In genomic region chr10:56360967-56361841, GRCh38 we compare ENCODE assay signal across 8 cellular contexts. TPM values are rescaled to one million over a fixed set of nuclear protein-coding genes. Genes with fewer than 3 reads are reported as not detected.
DNase-seq lines count a peak whose midpoint lies in the region; ATAC-seq and TF ChIP-seq lines count a peak whose summit lies in the region.

TSS of gene ZWINT (minus strand) at chr10:56361259. CDS start at chr10:56361236, 23 bp downstream.

- intact Hi-C loops in activated T-helper 2 cell treated with anti-CD3 and anti-CD28 coated beads, Interferon-gamma antibody, Interleukin-2, Interleukin-4, amounts not matched to agents 10 μg/mL and 5 μg/mL and 100 μg/mL, durations not matched to agents 14 hours and 24 hours and 36 hours (cut with micrococcal nuclease), result loop anchor here (5.0 kb wide), 1 partner anchor 1911 kb away; no protein-coding TSS in a partner anchor

- H3K4me3 ChIP-seq in H7 (ENCODE audit: insufficient read depth, low read depth, low read length), result peak within 1 kb of the TSS; percentile 60
- H3K4me3 ChIP-seq in Loucy (ENCODE audit: low read length, poor library complexity, severe bottlenecking), result peak within 1 kb of the TSS; percentile 100
- H3K4me3 ChIP-seq in fibroblast of pulmonary artery (replicated peaks; ENCODE audit: low read depth, low read length), result peak within 1 kb of the TSS; percentile 86

- H3K4me2 ChIP-seq in Loucy (ENCODE audit: low read depth, low read length, poor library complexity, severe bottlenecking), result peak within 1 kb of the TSS; percentile 94

- peak; percentile 86 for TF ChIP-seq POLR2A in Raji (IDR thresholded peaks at IDR 0.05; ENCODE audit: insufficient read depth, low read depth, low read length)

- no peaks in the 10 kb centered on the region for H3K27me3 ChIP-seq in H7 (ENCODE audit: control insufficient read depth, insufficient read depth, low read length)
- H3K27me3 ChIP-seq in Loucy (ENCODE audit: insufficient read depth, low read length, poor library complexity, severe bottlenecking), result no peaks in the 10 kb centered on the region

- H3K4me1 Mint-ChIP-seq in activated T-helper 2 cell treated with anti-CD3 and anti-CD28 coated beads, Interferon-gamma antibody, Interleukin-2, Interleukin-4, amounts not matched to agents 10 μg/mL and 5 μg/mL and 100 μg/mL, durations not matched to agents 14 hours and 24 hours and 36 hours (ENCODE audit: low read depth), result peaks cover 39% of the 10 kb centered on the region
- H3K4me1 Mint-ChIP-seq in natural killer cell treated with Interleukin-12 subunit alpha and Interleukin-12 subunit beta and Interleukin-15 and Interleukin-18, amount 100 ng/mL, for 72 hours (ENCODE audit: low read depth in 2 of 2), result peaks cover 44 to 45% of the 10 kb centered on the region in 2 donors

- peak; percentile 97 for DNase-seq in ELR (ENCODE audit: low read depth)
- peak; percentile 86 for DNase-seq in H7
- peak; percentile 93 for DNase-seq in activated T-helper 2 cell treated with anti-CD3 and anti-CD28 coated beads, Interferon-gamma antibody, Interleukin-2, Interleukin-4, amounts not matched to agents 10 μg/mL and 5 μg/mL and 100 μg/mL, durations not matched to agents 14 hours and 24 hours and 36 hours (ENCODE audit: low spot score)
- DNase-seq in fibroblast of pulmonary artery (ENCODE audit: low read depth), result peak; percentile 98
- DNase-seq in natural killer cell treated with Interleukin-12 subunit alpha and Interleukin-12 subunit beta and Interleukin-15 and Interleukin-18, amount 100 ng/mL, for 72 hours (ENCODE audit: low spot score), result peak; percentile 93
- peak; percentile 93 for DNase-seq in stimulated activated naive CD4-positive, alpha-beta T cell treated with Interleukin-2 at 50 U/mL for 16 hours (lab: John Stamatoyannopoulos, UW)

- no peaks in the 10 kb centered on the region for H3K9me3 Mint-ChIP-seq in activated T-helper 2 cell treated with anti-CD3 and anti-CD28 coated beads, Interferon-gamma antibody, Interleukin-2, Interleukin-4, amounts not matched to agents 10 μg/mL and 5 μg/mL and 100 μg/mL, durations not matched to agents 14 hours and 24 hours and 36 hours
- no peaks in the 10 kb centered on the region for H3K9me3 Mint-ChIP-seq in natural killer cell treated with Interleukin-12 subunit alpha and Interleukin-12 subunit beta and Interleukin-15 and Interleukin-18, amount 100 ng/mL, for 72 hours

- H2AFZ ChIP-seq in Loucy (ENCODE audit: low read length), result peak within 1 kb of the TSS; percentile 98

- no peaks in the 10 kb centered on the region for H3K9me3 ChIP-seq in Loucy (ENCODE audit: insufficient read depth, low read depth, low read length)

- H3K4me1 ChIP-seq in Loucy (ENCODE audit: insufficient read depth, low read length, poor library complexity, severe bottlenecking), result peaks cover 21% of the 10 kb centered on the region

- no peaks in the 10 kb centered on the region for H3F3A ChIP-seq in Loucy (ENCODE audit: low read depth)

- peak within 1 kb of the TSS; percentile 97 for H3K9ac ChIP-seq in Loucy (ENCODE audit: low read depth, low read length, poor library complexity, severe bottlenecking)

- no peaks in the 10 kb centered on the region for H3K9me2 ChIP-seq in Loucy (replicated peaks; ENCODE audit: low read depth, low read length)

- TF ChIP-seq CTCF in Loucy (conservative IDR thresholded peaks at IDR 0.05; ENCODE audit: low read length), result no peak
- no peak for TF ChIP-seq CTCF in fibroblast of pulmonary artery (IDR thresholded peaks at IDR 0.05; ENCODE audit: low read length, missing control alignments)

- H3K36me3 ChIP-seq in H7 (replicated peaks; ENCODE audit: control insufficient read depth, insufficient read depth, low read length) (peaks cover 21% of the 10 kb centered on the region), Loucy (ENCODE audit: insufficient read depth, low read length) (peaks cover 17% of the 10 kb centered on the region; the same call in 1 of the 2 replicates)

- H3K36me3 Mint-ChIP-seq in activated T-helper 2 cell treated with anti-CD3 and anti-CD28 coated beads, Interferon-gamma antibody, Interleukin-2, Interleukin-4, amounts not matched to agents 10 μg/mL and 5 μg/mL and 100 μg/mL, durations not matched to agents 14 hours and 24 hours and 36 hours (ENCODE audit: low read depth), result peaks cover 46% of the 10 kb centered on the region
- peaks cover 12% of the 10 kb centered on the region for H3K36me3 Mint-ChIP-seq in natural killer cell treated with Interleukin-12 subunit alpha and Interleukin-12 subunit beta and Interleukin-15 and Interleukin-18, amount 100 ng/mL, for 72 hours

- peak; percentile 97 to 98 for ATAC-seq in natural killer cell treated with Interleukin-12 subunit alpha and Interleukin-12 subunit beta and Interleukin-15 and Interleukin-18, amount 100 ng/mL, for 72 hours

- peak within 1 kb of the TSS; percentile 98 for H3K4me3 Mint-ChIP-seq in activated T-helper 2 cell treated with anti-CD3 and anti-CD28 coated beads, Interferon-gamma antibody, Interleukin-2, Interleukin-4, amounts not matched to agents 10 μg/mL and 5 μg/mL and 100 μg/mL, durations not matched to agents 14 hours and 24 hours and 36 hours (ENCODE audit: low read depth)
- H3K4me3 Mint-ChIP-seq in natural killer cell treated with Interleukin-12 subunit alpha and Interleukin-12 subunit beta and Interleukin-15 and Interleukin-18, amount 100 ng/mL, for 72 hours, result peak within 1 kb of the TSS; percentile 93

- H3K27me3 Mint-ChIP-seq in activated T-helper 2 cell treated with anti-CD3 and anti-CD28 coated beads, Interferon-gamma antibody, Interleukin-2, Interleukin-4, amounts not matched to agents 10 μg/mL and 5 μg/mL and 100 μg/mL, durations not matched to agents 14 hours and 24 hours and 36 hours (ENCODE audit: low read depth), result no peaks in the 10 kb centered on the region
- no peaks in the 10 kb centered on the region for H3K27me3 Mint-ChIP-seq in natural killer cell treated with Interleukin-12 subunit alpha and Interleukin-12 subunit beta and Interleukin-15 and Interleukin-18, amount 100 ng/mL, for 72 hours

- peak within 1 kb of the TSS; percentile 91 for H3K27ac Mint-ChIP-seq in activated T-helper 2 cell treated with anti-CD3 and anti-CD28 coated beads, Interferon-gamma antibody, Interleukin-2, Interleukin-4, amounts not matched to agents 10 μg/mL and 5 μg/mL and 100 μg/mL, durations not matched to agents 14 hours and 24 hours and 36 hours
- H3K27ac Mint-ChIP-seq in natural killer cell treated with Interleukin-12 subunit alpha and Interleukin-12 subunit beta and Interleukin-15 and Interleukin-18, amount 100 ng/mL, for 72 hours, result peak within 1 kb of the TSS; percentile 78 to 95

- peaks cover 60% of the 10 kb centered on the region for H3K79me2 ChIP-seq in Loucy (ENCODE audit: insufficient read depth, low read length)

- H4K20me1 ChIP-seq in Loucy (ENCODE audit: insufficient read depth, low read length, poor library complexity, severe bottlenecking), result peaks cover 2% of the 10 kb centered on the region

RNA-seq across cellular contexts. Expression of gene ZWINT, which starts in this region (rescaled TPM):
- 84.4 and 103 TPM in 2 replicates for total RNA-seq in H7 (2014; rRNA removed; shearing (Covaris generic))
- 84.3 and 87.6 TPM in 2 replicates for total RNA-seq in activated T-helper 2 cell treated with anti-CD3 and anti-CD28 coated beads, Interferon-gamma antibody, Interleukin-2, Interleukin-4, amounts not matched to agents 10 μg/mL and 5 μg/mL and 100 μg/mL, durations not matched to agents 14 hours and 24 hours and 36 hours
- total RNA-seq in natural killer cell treated with Interleukin-12 subunit alpha and Interleukin-12 subunit beta and Interleukin-15 and Interleukin-18, amount 100 ng/mL, for 72 hours, result 100 to 1,000 TPM in 1 of 2 donors, 10 to 100 TPM in 1; 59.5 to 120 TPM

Comparison
In these comparisons a context has a peak if more than half of its experiments do, and no peak if none do; other contexts are left out.
1. Peak in every context shown above with its lines: DNase-seq, ATAC-seq and H3K4me3 ChIP-seq.